In genomic region chr2:230307485-230307884, GRCh38 we compare ENCODE assay signal across 24 cellular contexts.
"Had no signal": no experiment of that assay in that cellular context is flagged by ENCODE, and none has a peak within 500 bp of the region (broad histone marks: within the 10 kb centered on the region; RNA-seq: fewer than 3 reads in every experiment).

No MANE protein-coding gene starts in this region.

- H3K27me3 ChIP-seq: colonic mucosa, esophagus squamous epithelium, gastrocnemius medialis, heart right ventricle, left lung had no signal

- H3K27ac Mint-ChIP-seq: dendritic cell treated with granulocyte-macrophage colony-stimulating factor and Interleukin-4, amounts not matched to agents 40 ng/mL and 50 ng/mL, for 4 days; endodermal cell had no signal

- ATAC-seq: effector memory CD8-positive, alpha-beta T cell; esophagus mucosa; gastrocnemius medialis; left lung; left ventricle myocardium superior; lower lobe of right lung had no signal

- H3K4me3 ChIP-seq: colonic mucosa, esophagus squamous epithelium, gastrocnemius medialis, heart right ventricle, left lung, lower lobe of right lung had no signal

- H3K4me1 ChIP-seq: colonic mucosa, esophagus squamous epithelium, gastrocnemius medialis, heart right ventricle, left lung, lower lobe of right lung had no signal

- H3K9me3 ChIP-seq: colonic mucosa, gastrocnemius medialis had no signal

- H3K27ac ChIP-seq: colonic mucosa, epithelial cell of prostate, esophagus squamous epithelium, gastrocnemius medialis, heart right ventricle, left lung, lower lobe of right lung had no signal

- H3K4me3 Mint-ChIP-seq: dendritic cell treated with granulocyte-macrophage colony-stimulating factor and Interleukin-4, amounts not matched to agents 40 ng/mL and 50 ng/mL, for 4 days; effector memory CD8-positive, alpha-beta T cell; endodermal cell had no signal

- DNase-seq: cerebellar nuclear complex; colonic mucosa; cortex of kidney; effector CD8-positive, alpha-beta T cell; effector memory CD8-positive, alpha-beta T cell; endodermal cell; erythroblast; esophagus squamous epithelium; foreskin fibroblast; foreskin melanocyte; gastrocnemius medialis; glutamatergic neuron; head of caudate nucleus; heart right ventricle; hippocampal formation; left cardiac atrium; left lung; left ventricle myocardium superior; lower lobe of right lung; mesendoderm; midbrain had no signal

- H3K27me3 Mint-ChIP-seq: dendritic cell treated with granulocyte-macrophage colony-stimulating factor and Interleukin-4, amounts not matched to agents 40 ng/mL and 50 ng/mL, for 4 days; effector memory CD8-positive, alpha-beta T cell had no signal

- H3K36me3 ChIP-seq: colonic mucosa, esophagus squamous epithelium, gastrocnemius medialis, heart right ventricle, left lung, lower lobe of right lung had no signal

- H3K9me3 Mint-ChIP-seq: effector memory CD8-positive, alpha-beta T cell had no signal
